Comparison of ENCODE assay signal across 27 cellular contexts in the genomic region with DNA sequence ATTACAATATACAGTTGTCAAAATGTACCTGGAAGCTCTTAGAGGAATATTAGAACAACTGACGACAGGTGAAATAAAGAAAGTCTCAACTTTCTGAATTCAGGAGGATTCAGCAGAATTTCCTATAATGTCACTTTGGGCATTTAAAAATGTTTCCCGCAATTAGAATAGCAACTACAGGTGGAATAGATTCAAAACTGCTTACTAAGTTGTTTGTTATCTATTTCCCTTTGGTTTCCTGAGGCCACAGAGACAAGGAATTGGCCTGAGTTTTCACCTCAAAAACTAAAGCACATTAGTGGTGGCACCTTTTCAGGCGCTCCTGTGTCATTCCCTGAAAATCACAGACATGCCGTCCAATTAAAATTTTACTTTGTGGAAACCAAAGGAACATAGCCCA.
"Had no signal": no experiment of that assay in that cellular context is flagged by ENCODE, and none has a peak within 500 bp of the region (broad histone marks: within the 10 kb centered on the region; RNA-seq: fewer than 3 reads in every experiment).

No MANE protein-coding gene starts in this region.

- H3K27ac ChIP-seq: stomach, suprapubic skin, testis, thoracic aorta, thyroid gland, tibial artery, tibial nerve, transverse colon, upper lobe of left lung, upper lobe of right lung, uterus, vagina had no signal

- H3K4me1 ChIP-seq: stomach, suprapubic skin, testis, tibial artery, transverse colon, upper lobe of left lung, upper lobe of right lung, uterus, vagina had no signal

- H3K9me3 ChIP-seq: stomach, suprapubic skin, testis, thoracic aorta, thyroid gland, tibial artery, tibial nerve, transverse colon, upper lobe of left lung, upper lobe of right lung, uterus, vagina had no signal

- H3K4me3 ChIP-seq: stomach, suprapubic skin, testis, thoracic aorta, thyroid gland, tibial artery, tibial nerve, transverse colon, upper lobe of left lung, upper lobe of right lung, uterus, vagina had no signal

- FAIRE-seq: urothelium cell line had no signal

- H3K36me3 ChIP-seq: stomach, suprapubic skin, thoracic aorta, thyroid gland, tibial artery, tibial nerve, transverse colon, upper lobe of left lung, upper lobe of right lung, uterus, vagina had no signal

- DNase-seq: stimulated activated CD4-positive, alpha-beta T cell treated with anti-CD3 and anti-CD28 coated beads, Interleukin-2, amount 100 ng/mL, for 48 hours; stimulated activated CD4-positive, alpha-beta T cell treated with anti-CD3 and anti-CD28 coated beads, Interleukin-4, amount 100 ng/mL, for 1 hour; stimulated activated CD4-positive, alpha-beta T cell treated with anti-CD3 and anti-CD28 coated beads, Interleukin-4, amount 100 ng/mL, for 24 hours; stimulated activated CD4-positive, alpha-beta T cell treated with anti-CD3 and anti-CD28 coated beads, Interleukin-4, amount 100 ng/mL, for 4 hours; stimulated activated CD8-positive, alpha-beta memory T cell treated with anti-CD3 and anti-CD28 coated beads, Interleukin-4, amount 100 ng/mL, for 48 hours; stimulated activated naive B cell treated with anti-CD40 and anti-IgM and Interleukin-4, amounts not matched to agents 10 μg/mL and 1 μg/mL and 100 μg/mL, for 72 hours; stimulated activated naive CD4-positive, alpha-beta T cell; stimulated activated naive CD4-positive, alpha-beta T cell treated with Interleukin-2 at 50 U/mL for 16 hours; stimulated activated naive CD8-positive, alpha-beta T cell treated with anti-CD3 and anti-CD28 coated beads, Interleukin-15, amount 100 ng/mL, for 72 hours; stimulated activated naive CD8-positive, alpha-beta T cell treated with anti-CD3 and anti-CD28 coated beads, Interleukin-15, Interleukin-2, amounts not matched to agents 100 U/mL and 50 U/mL, for 24 hours; stomach; substantia nigra; testis; thyroid gland; tibial artery; transverse colon; trophoblast cell; upper lobe of left lung; upper lobe of right lung; uterus had no signal

- H3K27me3 ChIP-seq: stomach, suprapubic skin, testis, thyroid gland, tibial artery, tibial nerve, transverse colon, upper lobe of left lung, upper lobe of right lung, uterus, vagina had no signal

- ATAC-seq: stimulated activated effector memory CD8-positive, alpha-beta T cell treated with anti-CD3 and anti-CD28 coated beads, Interleukin-12 subunit alpha, Interleukin-12 subunit beta, amount 100 ng/mL, for 72 hours; stimulated activated memory B cell treated with anti-CD40 and anti-IgM and Interleukin-4, amounts not matched to agents 10 μg/mL and 1 μg/mL and 100 μg/mL, for 72 hours; stimulated activated naive B cell treated with anti-CD40 and anti-IgM and Interleukin-4, amounts not matched to agents 10 μg/mL and 1 μg/mL and 100 μg/mL, for 72 hours; stimulated activated naive CD8-positive, alpha-beta T cell treated with anti-CD3 and anti-CD28 coated beads, Interleukin-15, amount 100 ng/mL, for 72 hours; stimulated activated naive CD8-positive, alpha-beta T cell treated with anti-CD3 and anti-CD28 coated beads, Interleukin-15, Interleukin-2, amounts not matched to agents 100 U/mL and 50 U/mL, for 24 hours; upper lobe of right lung had no signal
